28 cellular contexts compared by ENCODE assay signal in the genomic region with DNA sequence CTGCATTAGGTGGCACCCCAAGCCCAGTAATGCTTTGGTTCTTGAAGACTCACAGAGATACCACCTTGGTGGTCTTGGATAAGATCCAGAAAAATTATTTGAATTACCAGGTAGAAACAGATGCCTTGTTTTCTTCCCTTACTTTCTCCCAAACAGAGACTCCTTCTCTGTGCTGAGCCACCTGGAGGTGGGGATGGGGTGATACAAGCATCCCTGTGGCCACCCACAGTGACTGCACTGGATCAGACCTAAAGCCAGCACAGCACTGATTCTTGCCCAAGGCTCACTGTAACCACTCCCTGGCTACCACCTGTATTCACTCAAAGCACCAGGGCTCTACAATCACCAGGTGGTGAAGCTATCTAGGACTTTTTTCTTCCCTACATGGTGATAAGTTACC.
"Had no signal": no experiment of that assay in that cellular context is flagged by ENCODE, and none has a peak within 500 bp of the region (broad histone marks: within the 10 kb centered on the region; RNA-seq: fewer than 3 reads in every experiment).

No MANE protein-coding gene starts in this region.

- H3K27ac Mint-ChIP-seq: activated CD8-positive, alpha-beta T cell treated with anti-CD3 and anti-CD28 coated beads, Interleukin-2, amount 10 ng/mL, durations not matched to agents 7 days and 5 days; activated naive CD4-positive, alpha-beta T cell treated with anti-CD3 and anti-CD28 coated beads, Interleukin-2, amount 50 U/mL, for 72 hours; activated naive CD8-positive, alpha-beta T cell treated with anti-CD3 and anti-CD28 coated beads, Interleukin-2, amount 50 U/mL, for 24 hours; activated T-helper 1 cell treated with anti-CD3 and anti-CD28 coated beads, Interleukin-12 subunit alpha, Interleukin-12 subunit beta, Interleukin-2, Interleukin-4 antibody, amounts not matched to agents 30 ng/mL and 10 ng/mL and 1 ng/mL, durations not matched to agents 14 hours and 24 hours and 36 hours; T-helper 1 cell treated with Interleukin-12 subunit alpha and Interleukin-12 subunit beta and Interleukin-4 antibody, amounts not matched to agents 30 μg/mL and 1 μg/mL, for 36 hours had no signal

- H3K4me1 Mint-ChIP-seq: activated naive CD8-positive, alpha-beta T cell treated with anti-CD3 and anti-CD28 coated beads, Interleukin-2, amount 50 U/mL, for 24 hours had no signal

- H3K9me3 Mint-ChIP-seq: activated naive CD8-positive, alpha-beta T cell treated with anti-CD3 and anti-CD28 coated beads, Interleukin-2, amount 50 U/mL, for 24 hours; activated T-helper 1 cell treated with anti-CD3 and anti-CD28 coated beads, Interleukin-12 subunit alpha, Interleukin-12 subunit beta, Interleukin-2, Interleukin-4 antibody, amounts not matched to agents 30 ng/mL and 10 ng/mL and 1 ng/mL, durations not matched to agents 14 hours and 24 hours and 36 hours; T-helper 1 cell treated with Interleukin-12 subunit alpha and Interleukin-12 subunit beta and Interleukin-4 antibody, amounts not matched to agents 30 μg/mL and 1 μg/mL, for 36 hours had no signal

- H3K27ac ChIP-seq: ascending aorta, body of pancreas, SJSA1 had no signal

- H3K27me3 Mint-ChIP-seq: activated naive CD8-positive, alpha-beta T cell treated with anti-CD3 and anti-CD28 coated beads, Interleukin-2, amount 50 U/mL, for 24 hours had no signal

- H3K4me3 ChIP-seq: ascending aorta, body of pancreas, SJSA1 had no signal

- DNase-seq: activated CD4-positive, alpha-beta T cell treated with anti-CD3 and anti-CD28 coated beads for 48 hours; activated CD4-positive, alpha-beta T cell treated with anti-CD3 and anti-CD28 coated beads, Interleukin-2, amount 50 U/mL, for 4 hours; activated CD4-positive, CD25-positive, alpha-beta regulatory T cell treated with anti-CD3 and anti-CD28 coated beads, Interleukin-2, amount 50 U/mL, for 72 hours; activated CD8-positive, alpha-beta memory T cell treated with anti-CD3 and anti-CD28 coated beads, Interleukin-2, amount 50 U/mL, for 48 hours; activated CD8-positive, alpha-beta T cell treated with anti-CD3 and anti-CD28 coated beads, Interleukin-2, amount 10 ng/mL, durations not matched to agents 7 days and 5 days; activated effector memory CD4-positive, alpha-beta T cell treated with Interleukin-2 at 50 U/mL for 16 hours; activated naive CD4-positive, alpha-beta T cell; activated naive CD8-positive, alpha-beta T cell treated with anti-CD3 and anti-CD28 coated beads, Interleukin-2, amount 50 U/mL, for 24 hours; activated T-cell treated with anti-CD3 and anti-CD28 coated beads, Interleukin-2, amount 50 U/mL, for 1 hour; amniotic stem cell; body of pancreas; central memory CD4-positive, alpha-beta T cell; KG1; NCI-H1092; NCI-H1417; NCI-H2029; NCI-H2107; NCI-H2171 treated with DMSO at 0.1 percent for 48 hours; NCI-H226; NCI-H526; SHP77 had no signal

- H3K9me3 ChIP-seq: ascending aorta, body of pancreas, SJSA1 had no signal

- FAIRE-seq: bronchial epithelial cell, RCC 7860 had no signal

- H3K4me1 ChIP-seq: ascending aorta, body of pancreas, SJSA1 had no signal

- H3K36me3 ChIP-seq: ascending aorta, SJSA1 had no signal

- H3K36me3 Mint-ChIP-seq: activated naive CD4-positive, alpha-beta T cell treated with anti-CD3 and anti-CD28 coated beads, Interleukin-2, amount 50 U/mL, for 72 hours had no signal

- H3K27me3 ChIP-seq: ascending aorta, body of pancreas, SJSA1 had no signal

- H3K4me3 Mint-ChIP-seq: activated CD8-positive, alpha-beta T cell treated with anti-CD3 and anti-CD28 coated beads, Interleukin-2, amount 10 ng/mL, durations not matched to agents 7 days and 5 days; activated naive CD8-positive, alpha-beta T cell treated with anti-CD3 and anti-CD28 coated beads, Interleukin-2, amount 50 U/mL, for 24 hours; activated T-helper 1 cell treated with anti-CD3 and anti-CD28 coated beads, Interleukin-12 subunit alpha, Interleukin-12 subunit beta, Interleukin-2, Interleukin-4 antibody, amounts not matched to agents 30 ng/mL and 10 ng/mL and 1 ng/mL, durations not matched to agents 14 hours and 24 hours and 36 hours; T-helper 1 cell treated with Interleukin-12 subunit alpha and Interleukin-12 subunit beta and Interleukin-4 antibody, amounts not matched to agents 30 μg/mL and 1 μg/mL, for 36 hours had no signal

- ATAC-seq: activated CD8-positive, alpha-beta T cell treated with anti-CD3 and anti-CD28 coated beads, Interleukin-2, amount 10 ng/mL, durations not matched to agents 7 days and 5 days; activated naive CD4-positive, alpha-beta T cell treated with anti-CD3 and anti-CD28 coated beads, Interleukin-2, amount 50 U/mL, for 72 hours; activated naive CD8-positive, alpha-beta T cell treated with anti-CD3 and anti-CD28 coated beads, Interleukin-2, amount 50 U/mL, for 24 hours; body of pancreas had no signal
